8 cellular contexts compared by ENCODE assay signal in the genomic region with DNA sequence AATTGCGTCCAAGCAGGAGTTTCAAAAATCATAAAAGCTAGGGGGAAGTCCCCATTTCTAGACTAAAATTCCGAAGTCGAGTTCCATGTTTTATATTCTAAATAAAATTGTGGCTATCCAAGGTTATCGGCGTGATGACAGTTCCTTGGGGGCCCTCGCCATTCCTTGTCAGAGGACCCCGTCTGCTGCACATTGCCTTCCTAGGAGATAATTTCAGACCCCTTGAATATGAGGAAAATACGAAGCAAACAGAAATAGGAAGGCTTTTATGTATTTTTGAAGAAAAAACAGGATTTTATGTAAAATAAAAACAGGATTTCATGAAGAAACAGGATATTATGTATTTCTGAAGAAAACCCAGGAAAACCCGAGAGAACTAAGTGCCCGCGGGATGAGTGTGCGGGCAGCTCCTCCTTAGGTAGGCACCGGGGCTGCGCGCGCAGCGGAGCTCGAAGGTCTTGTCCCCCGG. TPM values are rescaled to one million over a fixed set of nuclear protein-coding genes. Genes with fewer than 3 reads are reported as not detected.
DNase-seq lines count a peak whose midpoint lies in the region; ATAC-seq and TF ChIP-seq lines count a peak whose summit lies in the region.

No MANE protein-coding gene starts in this region.

- no peak for TF ChIP-seq POLR2A in erythroblast (IDR thresholded peaks at IDR 0.05; ENCODE audit: low read length)

- DNase-seq in SIG-M5 treated with dmso at 0.1 percent for 504 hours (lab: John Stamatoyannopoulos, UW; ENCODE audit: unreplicated experiment) (peak; percentile 44), SIG-M5 (lab: John Stamatoyannopoulos, UW) (no peak), immature natural killer cell (no peak), retina (no peak), erythroblast (lab: John Stamatoyannopoulos, UW) (no peak), CD1c-positive myeloid dendritic cell (ENCODE audit: extremely low spot score) (no peak)
- no peak for DNase-seq in activated naive CD4-positive, alpha-beta T cell treated with anti-CD3 and anti-CD28 coated beads, Interleukin-2, amount 50 U/mL, for 72 hours (ENCODE audit: low spot score in 2 of 2)

- no peaks in the 10 kb centered on the region for H3K9me3 Mint-ChIP-seq in activated naive CD4-positive, alpha-beta T cell treated with anti-CD3 and anti-CD28 coated beads, Interleukin-2, amount 50 U/mL, for 72 hours
- no peaks in the 10 kb centered on the region for H3K9me3 Mint-ChIP-seq in immature natural killer cell

- H3K4me1 ChIP-seq in subcutaneous abdominal adipose tissue (ENCODE audit: control insufficient read depth in 5 of 5, insufficient read depth in 5 of 5, low read length in 5 of 5): peaks cover 7 to 55% (median 48%) of the 10 kb centered on the region in 5 donors

- H3K4me3 ChIP-seq in subcutaneous abdominal adipose tissue (ENCODE audit: low read depth in 1 of 5, low read length in 5 of 5): peak overlapping the region; percentile 79 to 99 (median 87)

- H3K4me3 Mint-ChIP-seq in immature natural killer cell: peak overlapping the region; percentile 95 to 99 (median 97)

- peaks cover 8 to 18% (median 10%) of the 10 kb centered on the region in 3 donors for H3K27me3 Mint-ChIP-seq in immature natural killer cell (ENCODE audit: low read depth in 3 of 3)

- H3K36me3 Mint-ChIP-seq in activated naive CD4-positive, alpha-beta T cell treated with anti-CD3 and anti-CD28 coated beads, Interleukin-2, amount 50 U/mL, for 72 hours: peaks cover 4 to 5% of the 10 kb centered on the region in 2 donors
- H3K36me3 Mint-ChIP-seq in immature natural killer cell: no peaks in the 10 kb centered on the region

- peak overlapping the region; percentile 90 for H3K27ac Mint-ChIP-seq in activated naive CD4-positive, alpha-beta T cell treated with anti-CD3 and anti-CD28 coated beads, Interleukin-2, amount 50 U/mL, for 72 hours
- H3K27ac Mint-ChIP-seq in immature natural killer cell: peak overlapping the region; percentile 97 to 99 (median 99)

- H3K9ac ChIP-seq in subcutaneous abdominal adipose tissue (ENCODE audit: low read length in 5 of 5): peak overlapping the region; percentile 48 to 93 (median 64)

- no peaks in the 10 kb centered on the region for H3K27me3 ChIP-seq in subcutaneous abdominal adipose tissue (ENCODE audit: control insufficient read depth in 5 of 5, insufficient read depth in 4 of 5, low read length in 5 of 5)

- peak overlapping the region; percentile 98 for H3K27ac ChIP-seq in subcutaneous abdominal adipose tissue (ENCODE audit: low read depth, low read length)

- peaks cover 45 to 46% of the 10 kb centered on the region in 2 donors for H3K4me1 Mint-ChIP-seq in immature natural killer cell

- H3K9me3 ChIP-seq in subcutaneous abdominal adipose tissue (ENCODE audit: control insufficient read depth in 5 of 5, low read length in 5 of 5): no peaks in the 10 kb centered on the region

- no peaks in the 10 kb centered on the region for H3K36me3 ChIP-seq in subcutaneous abdominal adipose tissue (ENCODE audit: control insufficient read depth in 5 of 5, insufficient read depth in 5 of 5, low read length in 5 of 5)

- no peak for ATAC-seq in activated naive CD4-positive, alpha-beta T cell treated with anti-CD3 and anti-CD28 coated beads, Interleukin-2, amount 50 U/mL, for 72 hours

RNA-seq across cellular contexts. Expression of gene PLEKHA3, which starts 0.5 kb away (rescaled TPM):
- total RNA-seq in activated naive CD4-positive, alpha-beta T cell treated with anti-CD3 and anti-CD28 coated beads, Interleukin-2, amount 50 U/mL, for 72 hours: 10 to 100 TPM; 20.4 to 34.1 TPM
- 10 to 100 TPM; 22.4 to 35.6 (median 27.7) TPM for polyA plus RNA-seq in immature natural killer cell

RNA-seq across cellular contexts. Expression of gene FKBP7, which starts 1.4 kb away (rescaled TPM):
- total RNA-seq in activated naive CD4-positive, alpha-beta T cell treated with anti-CD3 and anti-CD28 coated beads, Interleukin-2, amount 50 U/mL, for 72 hours: 1 to 10 TPM; 1.6 to 2.8 TPM
- polyA plus RNA-seq in immature natural killer cell: 1 to 10 TPM; 1.3 to 6.9 (median 2.1) TPM

RNA-seq across cellular contexts. Expression of gene PJVK, which starts 28.6 kb away (rescaled TPM):
- 1 to 10 TPM; 1.7 to 4.5 TPM for total RNA-seq in activated naive CD4-positive, alpha-beta T cell treated with anti-CD3 and anti-CD28 coated beads, Interleukin-2, amount 50 U/mL, for 72 hours
- polyA plus RNA-seq in immature natural killer cell: under 1 TPM in 1 of 3 donors, not detected in 2; 0.19 TPM

RNA-seq across cellular contexts. Expression of gene PRKRA, which starts 28.8 kb away (rescaled TPM):
- total RNA-seq in activated naive CD4-positive, alpha-beta T cell treated with anti-CD3 and anti-CD28 coated beads, Interleukin-2, amount 50 U/mL, for 72 hours: 100 to 1,000 TPM in 1 of 2 donors, 10 to 100 TPM in 1; 57.2 to 144 TPM
- polyA plus RNA-seq in immature natural killer cell: 10 to 100 TPM; 37.7 to 57.7 (median 39.6) TPM
